15 cellular contexts compared by ENCODE assay signal in the genomic region with DNA sequence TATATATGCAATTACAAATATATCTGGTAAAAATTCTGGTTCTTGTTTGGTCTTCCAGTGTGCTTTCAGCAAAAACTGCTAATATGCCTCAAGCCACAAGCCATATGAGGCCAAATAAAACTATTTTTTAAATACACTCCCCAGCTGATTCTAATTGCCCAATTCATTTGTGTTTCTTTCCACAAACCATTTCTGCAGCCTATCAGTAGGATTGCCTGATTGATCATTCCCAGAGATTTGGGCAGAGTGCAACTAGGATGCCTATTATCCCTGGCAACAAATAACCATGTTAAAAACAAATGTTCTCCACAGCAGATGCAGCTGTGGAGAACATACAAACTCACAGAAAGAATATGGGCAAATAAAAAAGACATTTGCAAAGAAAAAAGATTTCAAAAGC.
DNase-seq lines count a peak whose midpoint lies in the region; ATAC-seq, FAIRE-seq and TF ChIP-seq lines count a peak whose summit lies in the region.
"Had no signal": no experiment of that assay in that cellular context is flagged by ENCODE, and none has a peak within 500 bp of the region (broad histone marks: within the 10 kb centered on the region; RNA-seq: fewer than 3 reads in every experiment).

No MANE protein-coding gene starts in this region.

- TF ChIP-seq POLR2A in A549 (IDR thresholded peaks at IDR 0.05; ENCODE audit: low read length) (no peak), sigmoid colon (IDR thresholded peaks at IDR 0.05) (no peak)

- CTCF ChIA-PET in A549 (lab: Yijun Ruan, JAX): interaction anchor here (0.7 to 3.2 kb wide), 4 partner anchors 19 to 169 kb away, joined by 3 to 17 read pairs (median 4); partner anchors contain the start of gene CAV2
- CTCF ChIA-PET in HEK293 (lab: Yijun Ruan, JAX): interaction anchor here (0.7 kb wide), 1 partner anchor 11 kb away, joined by 3 read pairs; no protein-coding TSS in a partner anchor
- CTCF ChIA-PET in mammary epithelial cell (lab: Charles Lee; ENCODE audit: low non-redundant PET): no interaction called here

- H3K27ac ChIP-seq in A549: peak overlapping the region; percentile 18 to 47; a peak in 4 of 6 replicates
- H3K27ac ChIP-seq in HEK293 (ENCODE audit: extremely low read depth, low read depth, low read length): no peak overlapping the region
- H3K27ac ChIP-seq in mammary epithelial cell (ENCODE audit: insufficient read depth, low read depth, low read length): peak overlapping the region; percentile 54
- H3K27ac ChIP-seq in lower lobe of right lung: peak overlapping the region; percentile 21
- H3K27ac ChIP-seq in hepatocyte: no peak overlapping the region
- no peak overlapping the region for H3K27ac ChIP-seq in sigmoid colon
- H3K27ac ChIP-seq: C4-2B, GM23248 had no signal

- peak overlapping the region; percentile 63 for H3K4me2 ChIP-seq in A549
- H3K4me2 ChIP-seq in mammary epithelial cell (ENCODE audit: insufficient read depth, low read depth, low read length): no peak overlapping the region
- H3K4me2 ChIP-seq in hepatocyte: no peak overlapping the region

- H3K36me3 Mint-ChIP-seq in stimulated activated effector memory CD8-positive, alpha-beta T cell treated with anti-CD3 and anti-CD28 coated beads, Interleukin-12 subunit alpha, Interleukin-12 subunit beta, amount 100 ng/mL, for 72 hours: no peaks in the 10 kb centered on the region
- H3K36me3 Mint-ChIP-seq: CD4-positive, alpha-beta memory T cell had no signal

- H3K79me2 ChIP-seq in mammary epithelial cell (ENCODE audit: insufficient read depth, low read length) (no peaks in the 10 kb centered on the region), hepatocyte (no peaks in the 10 kb centered on the region)

- intact Hi-C loops in mammary epithelial cell (cut with micrococcal nuclease) (no loop called here), lower lobe of right lung (cut with DNase I) (no loop called here), sigmoid colon (cut with DNase I) (no loop called here)

- POLR2A ChIA-PET in A549 (lab: Yijun Ruan, JAX) (interaction anchor here (0.7 kb wide), 1 partner anchor 104 kb away, joined by 3 read pairs; no protein-coding TSS in a partner anchor), HEK293 (lab: Yijun Ruan, JAX) (no interaction called here)

- no peaks in the 10 kb centered on the region for H3K9me3 Mint-ChIP-seq in stimulated activated effector memory CD8-positive, alpha-beta T cell treated with anti-CD3 and anti-CD28 coated beads, Interleukin-12 subunit alpha, Interleukin-12 subunit beta, amount 100 ng/mL, for 72 hours
- H3K9me3 Mint-ChIP-seq: CD4-positive, alpha-beta memory T cell had no signal

- TF ChIP-seq CTCF in A549 (IDR thresholded peaks at IDR 0.05): no peak
- no peak for TF ChIP-seq CTCF in HEK293 (tag by site-specific recombination; IDR thresholded peaks at IDR 0.05)
- no peak for TF ChIP-seq CTCF in mammary epithelial cell (conservative IDR thresholded peaks at IDR 0.05 in 1 of 2, IDR thresholded peaks at IDR 0.05 in 1 of 2; ENCODE audit: extremely low read depth in 1 of 2, insufficient read depth in 1 of 2, low read depth in 1 of 2, low read length in 2 of 2)
- TF ChIP-seq CTCF in lower lobe of right lung (IDR thresholded peaks at IDR 0.05): no peak
- no peak for TF ChIP-seq CTCF in hepatocyte (IDR thresholded peaks at IDR 0.05; ENCODE audit: poor library complexity)
- TF ChIP-seq CTCF in sigmoid colon (IDR thresholded peaks at IDR 0.05): no peak

- in situ Hi-C loops in mammary epithelial cell (cut with MboI; ENCODE audit: low sequenced_read_pairs in 2 of 2): no loop called here

- no peak overlapping the region for H3K27ac Mint-ChIP-seq in stimulated activated effector memory CD8-positive, alpha-beta T cell treated with anti-CD3 and anti-CD28 coated beads, Interleukin-12 subunit alpha, Interleukin-12 subunit beta, amount 100 ng/mL, for 72 hours
- H3K27ac Mint-ChIP-seq: CD4-positive, alpha-beta memory T cell had no signal

- H3K4me3 ChIP-seq in A549 (no peak overlapping the region), HEK293 (ENCODE audit: low read depth, low read length) (no peak overlapping the region), mammary epithelial cell (replicated peaks in 1 of 3; ENCODE audit: insufficient read depth in 1 of 3, low read depth in 2 of 3, low read length in 3 of 3) (no peak overlapping the region), lower lobe of right lung (no peak overlapping the region), hepatocyte (no peak overlapping the region), sigmoid colon (no peak overlapping the region)
- H3K4me3 ChIP-seq: GM12878, GM23248 had no signal

- no peak for FAIRE-seq in A549 (lab: Jason Lieb, UNC)
- FAIRE-seq: GM12878, GM18507 had no signal

- ATAC-seq in A549 (no peak), lower lobe of right lung (no peak)
- ATAC-seq in stimulated activated effector memory CD8-positive, alpha-beta T cell treated with anti-CD3 and anti-CD28 coated beads, Interleukin-12 subunit alpha, Interleukin-12 subunit beta, amount 100 ng/mL, for 72 hours: no peak
- ATAC-seq: GM12878 had no signal

- H2AFZ ChIP-seq in mammary epithelial cell (ENCODE audit: low read depth, low read length) (no peak overlapping the region), hepatocyte (no peak overlapping the region)

- no peak for TF ChIP-seq RAD21 in A549 (conservative IDR thresholded peaks at IDR 0.05 in 1 of 2, IDR thresholded peaks at IDR 0.05 in 1 of 2)

- H3K9ac ChIP-seq in mammary epithelial cell (ENCODE audit: insufficient read depth, low read length): no peak overlapping the region
- H3K9ac ChIP-seq: GM23248 had no signal

- H4K20me1 ChIP-seq in mammary epithelial cell (ENCODE audit: insufficient read depth, low read length) (no peaks in the 10 kb centered on the region), hepatocyte (ENCODE audit: insufficient read depth, poor library complexity, severe bottlenecking) (no peaks in the 10 kb centered on the region)

- H3K36me3 ChIP-seq in HEK293 (ENCODE audit: control insufficient read depth in 2 of 2, insufficient read depth in 1 of 2, low read length in 2 of 2): no peaks in the 10 kb centered on the region
- no peaks in the 10 kb centered on the region for H3K36me3 ChIP-seq in mammary epithelial cell (ENCODE audit: insufficient read depth, low read length)
- H3K36me3 ChIP-seq in lower lobe of right lung: no peaks in the 10 kb centered on the region
- no peaks in the 10 kb centered on the region for H3K36me3 ChIP-seq in hepatocyte (replicated peaks; ENCODE audit: insufficient read depth, low read depth)
- H3K36me3 ChIP-seq in sigmoid colon: no peaks in the 10 kb centered on the region
- H3K36me3 ChIP-seq: BE2C had no signal

- no TSS peak for BruUV-seq in mammary epithelial cell (replicated peaks; lab: Mats Ljungman, UMichigan)

- no peaks in the 10 kb centered on the region for H3K4me1 Mint-ChIP-seq in stimulated activated effector memory CD8-positive, alpha-beta T cell treated with anti-CD3 and anti-CD28 coated beads, Interleukin-12 subunit alpha, Interleukin-12 subunit beta, amount 100 ng/mL, for 72 hours
- H3K4me1 Mint-ChIP-seq: CD4-positive, alpha-beta memory T cell had no signal

- H3K27me3 ChIP-seq in mammary epithelial cell (ENCODE audit: insufficient read depth, low read length): no peaks in the 10 kb centered on the region
- no peaks in the 10 kb centered on the region for H3K27me3 ChIP-seq in lower lobe of right lung (ENCODE audit: low read depth)
- no peaks in the 10 kb centered on the region for H3K27me3 ChIP-seq in hepatocyte
- no peaks in the 10 kb centered on the region for H3K27me3 ChIP-seq in sigmoid colon
- H3K27me3 ChIP-seq: BE2C had no signal

- DNase-seq in A549 (ENCODE audit: low read depth in 1 of 2, low spot score in 1 of 2) (no peak), mammary epithelial cell (no peak), lower lobe of right lung (no peak), hepatocyte (ENCODE audit: low spot score) (no peak), sigmoid colon (no peak)
- DNase-seq in stimulated activated effector memory CD8-positive, alpha-beta T cell treated with anti-CD3 and anti-CD28 coated beads, Interleukin-12 subunit alpha, Interleukin-12 subunit beta, amount 100 ng/mL, for 72 hours (ENCODE audit: low spot score in 2 of 2): no peak
- DNase-seq: 8988T; BE2C; CD4-positive, alpha-beta memory T cell; DMS79; GM23248 had no signal

- TF ChIP-seq EP300 in A549 (IDR thresholded peaks at IDR 0.05) (no peak), sigmoid colon (IDR thresholded peaks at IDR 0.05) (no peak)

- H3K4me3 Mint-ChIP-seq in stimulated activated effector memory CD8-positive, alpha-beta T cell treated with anti-CD3 and anti-CD28 coated beads, Interleukin-12 subunit alpha, Interleukin-12 subunit beta, amount 100 ng/mL, for 72 hours: no peak overlapping the region
- H3K4me3 Mint-ChIP-seq: CD4-positive, alpha-beta memory T cell had no signal

- dilution Hi-C loops in mammary epithelial cell (cut with HindIII; ENCODE audit: low sequenced_read_pairs): no loop called here

- H3K9me3 ChIP-seq in A549 (no peaks in the 10 kb centered on the region), HEK293 (ENCODE audit: control insufficient read depth, insufficient read depth, low read depth, low read length) (no peaks in the 10 kb centered on the region), mammary epithelial cell (replicated peaks; ENCODE audit: insufficient read depth, low read length) (no peaks in the 10 kb centered on the region), lower lobe of right lung (no peaks in the 10 kb centered on the region), hepatocyte (ENCODE audit: low read depth) (no peaks in the 10 kb centered on the region), sigmoid colon (no peaks in the 10 kb centered on the region)
- H3K9me3 ChIP-seq: BE2C had no signal

- H3K4me1 ChIP-seq in A549 (peaks cover 86% of the 10 kb centered on the region), HEK293 (ENCODE audit: control insufficient read depth, insufficient read depth, low read length) (peaks cover 8% of the 10 kb centered on the region; the same call in 1 of the 2 replicates), mammary epithelial cell (ENCODE audit: insufficient read depth, low read length) (peaks cover 50% of the 10 kb centered on the region), lower lobe of right lung (peaks cover 12% of the 10 kb centered on the region), hepatocyte (ENCODE audit: insufficient read depth) (peaks cover 6% of the 10 kb centered on the region), sigmoid colon (peaks cover 0 to 25% (median 6%) of the 10 kb centered on the region in 4 donors)
- H3K4me1 ChIP-seq: BE2C had no signal

- H3K9me2 ChIP-seq in hepatocyte (replicated peaks; ENCODE audit: insufficient read depth): no peaks in the 10 kb centered on the region

TF ChIP-seq in A549, 52 proteins besides CTCF, POLR2A, EP300 and RAD21 (continues in another document):
- TF ChIP-seq EHMT2 (IDR thresholded peaks at IDR 0.05; ENCODE audit: low read depth) (no peak), CHD2 (IDR thresholded peaks at IDR 0.05; ENCODE audit: low read length, partially characterized antibody) (no peak), RCOR1 (IDR thresholded peaks at IDR 0.05; ENCODE audit: low read depth, low read length) (no peak)

TF ChIP-seq in HEK293, 187 proteins besides CTCF, POLR2A, EP300 and RAD21:
- TF ChIP-seq SP3 (tag by site-specific recombination; IDR thresholded peaks at IDR 0.05) (no peak), ZBTB17 (tag by site-specific recombination; IDR thresholded peaks at IDR 0.05) (0 out of 2 replicates have a peak, but pooled peaks have one; percentile 42)

Comparison
In these comparisons a context has a peak if more than half of its experiments do, and no peak if none do; other contexts are left out.
1. H3K27ac ChIP-seq: peak in A549 (2 of 2), mammary epithelial cell (single experiment) and lower lobe of right lung (single experiment); none in HEK293 (single experiment), hepatocyte (single experiment) and sigmoid colon (0 of 4).